ENCODE assay signal across 1 cellular context in genomic region chr3:52695798-52696649, GRCh38.
A peak's percentile ranks its signal among the peaks of the same experiment; 100 is the strongest.
TF ChIP-seq lines count a peak whose summit lies in the region.

No MANE protein-coding gene starts in this region.

TF ChIP-seq in H1, 55 proteins besides CTCF, POLR2A, EP300 and RAD21:
- TF ChIP-seq ASH2L (IDR thresholded peaks at IDR 0.05; ENCODE audit: low read length), result no peak
- TF ChIP-seq SIN3A (conservative IDR thresholded peaks at IDR 0.05 in 1 of 2, IDR thresholded peaks at IDR 0.05 in 1 of 2; ENCODE audit: low read depth in 1 of 2, low read length in 2 of 2), result no peak
- TF ChIP-seq, protein P1, sequence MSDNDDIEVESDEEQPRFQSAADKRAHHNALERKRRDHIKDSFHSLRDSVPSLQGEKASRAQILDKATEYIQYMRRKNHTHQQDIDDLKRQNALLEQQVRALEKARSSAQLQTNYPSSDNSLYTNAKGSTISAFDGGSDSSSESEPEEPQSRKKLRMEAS (IDR thresholded peaks at IDR 0.05), result no peak
- no peak for TF ChIP-seq MAFK (IDR thresholded peaks at IDR 0.05; ENCODE audit: low read depth, low read length)
- TF ChIP-seq POLR2AphosphoS5 (IDR thresholded peaks at IDR 0.05; ENCODE audit: low read depth, low read length), result peak; percentile 56; the same call in 1 of the 2 replicates
- TF ChIP-seq JUN (IDR thresholded peaks at IDR 0.05; ENCODE audit: low read depth, low read length), result no peak
